11 cellular contexts compared by ENCODE assay signal in genomic region chr1:235018161-235018560, GRCh38.
A peak's percentile ranks its signal among the peaks of the same experiment; 100 is the strongest.
DNase-seq lines count a peak whose midpoint lies in the region; ATAC-seq and TF ChIP-seq lines count a peak whose summit lies in the region.
"Had no signal": no experiment of that assay in that cellular context is flagged by ENCODE, and none has a peak within 500 bp of the region (broad histone marks: within the 10 kb centered on the region; RNA-seq: fewer than 3 reads in every experiment).

No MANE protein-coding gene starts in this region.

- no peak overlapping the region for H3K4me3 ChIP-seq in psoas muscle

- no peaks in the 10 kb centered on the region for H3K27me3 ChIP-seq in psoas muscle (ENCODE audit: insufficient read depth in 3 of 3, low read length in 2 of 3)

- TF ChIP-seq CTCF in psoas muscle (IDR thresholded peaks at IDR 0.05): no peak

- H3K4me1 ChIP-seq in psoas muscle: peaks cover 21% of the 10 kb centered on the region

- 58 to 73% (median 62%) methylated on average over 3 of the region's 3 CpGs for WGBS in psoas muscle, 3 donors

- no peaks in the 10 kb centered on the region for H3K36me3 ChIP-seq in psoas muscle (ENCODE audit: insufficient read depth in 1 of 2, low read depth in 1 of 2)

- no peaks in the 10 kb centered on the region for H3K9me3 ChIP-seq in psoas muscle

- DNase-seq in GM04503 (ENCODE audit: low read depth) (peak; percentile 93), RKO (ENCODE audit: low spot score) (peak; percentile 92), epidermal melanocyte (ENCODE audit: insufficient read length, low spot score) (peak; percentile 37), psoas muscle (peak in 1 of 2 donors; percentile 60), NOMO-1 treated with DMSO at 0.1 percent for 48 hours (lab: John Stamatoyannopoulos, UW; ENCODE audit: unreplicated experiment) (no peak), germinal center (ENCODE audit: low spot score) (no peak), cerebellar nuclear complex (lab: John Stamatoyannopoulos, UW) (no peak), mucosa of gallbladder (ENCODE audit: low spot score) (no peak)
- DNase-seq: immature natural killer cell; stimulated activated CD4-positive, alpha-beta T cell treated with anti-CD3 and anti-CD28 coated beads, Interleukin-4, amount 100 ng/mL, for 1 hour; T-helper 17 cell had no signal

- intact Hi-C loops in psoas muscle (cut with DNase I): no loop called here

- peak; percentile 69 to 93 (median 85) for ATAC-seq in psoas muscle
- ATAC-seq: T-helper 17 cell had no signal

- H3K27ac ChIP-seq in psoas muscle: peak overlapping the region; percentile 14

Comparison
In these comparisons a context has a peak if more than half of its experiments do, and no peak if none do; other contexts are left out.
1. DNase-seq: peak in GM04503 (single experiment), RKO (single experiment) and epidermal melanocyte (single experiment); none in NOMO-1 treated with DMSO at 0.1 percent for 48 hours (single experiment), germinal center (single experiment), cerebellar nuclear complex (0 of 2) and mucosa of gallbladder (single experiment).